Comparison of ENCODE assay signal across 16 cellular contexts in the genomic region with DNA sequence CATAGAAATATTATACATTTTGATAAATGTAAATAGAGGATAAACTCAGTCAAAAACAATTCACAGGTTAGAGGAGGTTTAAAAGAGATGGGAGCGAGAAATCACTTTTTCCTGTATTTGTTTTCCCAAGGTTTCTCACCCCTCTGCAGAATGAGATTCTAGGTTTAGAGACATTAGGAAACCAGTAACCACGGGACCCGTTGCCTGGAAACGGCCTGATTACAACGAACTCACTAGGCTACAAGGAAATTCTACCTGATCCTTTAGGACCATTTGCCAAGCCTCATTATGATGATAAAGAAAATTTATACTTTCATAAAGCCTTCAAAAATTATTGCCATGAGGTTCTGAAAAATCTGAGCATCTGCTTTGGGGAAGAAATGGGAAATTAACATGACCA.
DNase-seq lines count a peak whose midpoint lies in the region; ATAC-seq, FAIRE-seq and TF ChIP-seq lines count a peak whose summit lies in the region.
"Had no signal": no experiment of that assay in that cellular context is flagged by ENCODE, and none has a peak within 500 bp of the region (broad histone marks: within the 10 kb centered on the region; RNA-seq: fewer than 3 reads in every experiment).

No MANE protein-coding gene starts in this region.

- no peaks in the 10 kb centered on the region for H3K4me1 Mint-ChIP-seq in activated naive CD4-positive, alpha-beta T cell treated with anti-CD3 and anti-CD28 coated beads, Interleukin-2, amount 10 ng/mL, durations not matched to agents 7 days and 5 days
- H3K4me1 Mint-ChIP-seq: stimulated activated memory B cell treated with anti-CD40 and anti-IgM and Interleukin-4, amounts not matched to agents 10 μg/mL and 1 μg/mL and 100 μg/mL, for 72 hours had no signal

- peaks cover 2% of the 10 kb centered on the region for H3K9me3 Mint-ChIP-seq in activated naive CD4-positive, alpha-beta T cell treated with anti-CD3 and anti-CD28 coated beads, Interleukin-2, amount 10 ng/mL, durations not matched to agents 7 days and 5 days

- no peaks in the 10 kb centered on the region for H3K27me3 Mint-ChIP-seq in activated naive CD4-positive, alpha-beta T cell treated with anti-CD3 and anti-CD28 coated beads, Interleukin-2, amount 10 ng/mL, durations not matched to agents 7 days and 5 days
- H3K27me3 Mint-ChIP-seq: progenitor cell of endocrine pancreas; stimulated activated memory B cell treated with anti-CD40 and anti-IgM and Interleukin-4, amounts not matched to agents 10 μg/mL and 1 μg/mL and 100 μg/mL, for 72 hours had no signal

- H3K36me3 ChIP-seq in gastroesophageal sphincter = no peaks in the 10 kb centered on the region
- H3K36me3 ChIP-seq: left ventricle myocardium inferior, spleen, tibial nerve had no signal

- no peak overlapping the region for H3K27ac Mint-ChIP-seq in activated naive CD4-positive, alpha-beta T cell treated with anti-CD3 and anti-CD28 coated beads, Interleukin-2, amount 10 ng/mL, durations not matched to agents 7 days and 5 days
- H3K27ac Mint-ChIP-seq: stimulated activated memory B cell treated with anti-CD40 and anti-IgM and Interleukin-4, amounts not matched to agents 10 μg/mL and 1 μg/mL and 100 μg/mL, for 72 hours had no signal

- TF ChIP-seq POLR2A in GM18505 (IDR thresholded peaks at IDR 0.05; ENCODE audit: borderline replicate concordance, extremely low read depth, insufficient read depth, insufficient read length) (no peak), gastroesophageal sphincter (IDR thresholded peaks at IDR 0.05) (no peak)

- CTCF ChIA-PET in activated naive CD4-positive, alpha-beta T cell treated with anti-CD3 and anti-CD28 coated beads, Interleukin-2, amount 10 ng/mL, durations not matched to agents 7 days and 5 days (lab: Charles Lee) = no interaction called here

- H3K4me3 ChIP-seq in gastroesophageal sphincter = no peak overlapping the region
- H3K4me3 ChIP-seq: left ventricle myocardium inferior, spleen, tibial nerve had no signal

- no peaks in the 10 kb centered on the region for H3K9me3 ChIP-seq in gastroesophageal sphincter
- H3K9me3 ChIP-seq: left ventricle myocardium inferior, spleen, tibial nerve had no signal

- H3K27me3 ChIP-seq in gastroesophageal sphincter = no peaks in the 10 kb centered on the region
- H3K27me3 ChIP-seq: spleen, tibial nerve had no signal

- ATAC-seq in GM18505 (IDR thresholded peaks at IDR 0.05; ENCODE audit: unreplicated experiment) = no peak
- ATAC-seq in gastroesophageal sphincter = no peak
- ATAC-seq: stimulated activated memory B cell treated with anti-CD40 and anti-IgM and Interleukin-4, amounts not matched to agents 10 μg/mL and 1 μg/mL and 100 μg/mL, for 72 hours had no signal

- TF ChIP-seq CTCF in D721Med (IDR thresholded peaks at IDR 0.05; ENCODE audit: insufficient read depth, missing control alignments) (no peak), gastroesophageal sphincter (IDR thresholded peaks at IDR 0.05) (no peak)

- DNase-seq in D721Med (ENCODE audit: insufficient read length, low spot score) (no peak), NCI-H1092 treated with DMSO at 0.1 percent for 48 hours (lab: John Stamatoyannopoulos, UW) (peak; percentile 14), NCI-H2227 (lab: John Stamatoyannopoulos, UW; ENCODE audit: unreplicated experiment) (peak; percentile 34), SHP77 (lab: John Stamatoyannopoulos, UW) (no peak)
- no peak for DNase-seq in activated naive CD4-positive, alpha-beta T cell treated with anti-CD3 and anti-CD28 coated beads, Interleukin-2, amount 10 ng/mL, durations not matched to agents 7 days and 5 days
- DNase-seq: AML-193, DND-41, IMR-90, left ventricle myocardium inferior, spleen had no signal

- H3K4me1 ChIP-seq in gastroesophageal sphincter = no peaks in the 10 kb centered on the region
- H3K4me1 ChIP-seq: left ventricle myocardium inferior, spleen had no signal

- H3K36me3 Mint-ChIP-seq in activated naive CD4-positive, alpha-beta T cell treated with anti-CD3 and anti-CD28 coated beads, Interleukin-2, amount 10 ng/mL, durations not matched to agents 7 days and 5 days = no peaks in the 10 kb centered on the region
- H3K36me3 Mint-ChIP-seq: stimulated activated memory B cell treated with anti-CD40 and anti-IgM and Interleukin-4, amounts not matched to agents 10 μg/mL and 1 μg/mL and 100 μg/mL, for 72 hours had no signal

- no peak overlapping the region for H3K27ac ChIP-seq in gastroesophageal sphincter
- H3K27ac ChIP-seq: left ventricle myocardium inferior, spleen, tibial nerve had no signal

- H3K4me3 Mint-ChIP-seq in activated naive CD4-positive, alpha-beta T cell treated with anti-CD3 and anti-CD28 coated beads, Interleukin-2, amount 10 ng/mL, durations not matched to agents 7 days and 5 days = no peak overlapping the region
- H3K4me3 Mint-ChIP-seq: stimulated activated memory B cell treated with anti-CD40 and anti-IgM and Interleukin-4, amounts not matched to agents 10 μg/mL and 1 μg/mL and 100 μg/mL, for 72 hours had no signal

- 69% methylated on average over 5 of the region's 5 CpGs for WGBS in gastroesophageal sphincter (ENCODE audit: low coverage in 1 of 2), 2 donors

- no peak for TF ChIP-seq EP300 in gastroesophageal sphincter (IDR thresholded peaks at IDR 0.05)

- FAIRE-seq in D721Med (lab: Jason Lieb, UNC) (peak; percentile 89), islet of Langerhans (lab: Jason Lieb, UNC) (peak; percentile 98)

Comparison
In these comparisons a context has a peak if more than half of its experiments do, and no peak if none do; other contexts are left out.
1. DNase-seq: peak in NCI-H1092 treated with DMSO at 0.1 percent for 48 hours (single experiment) and NCI-H2227 (single experiment); none in D721Med (single experiment), activated naive CD4-positive, alpha-beta T cell treated with anti-CD3 and anti-CD28 coated beads, Interleukin-2, amount 10 ng/mL, durations not matched to agents 7 days and 5 days (single experiment) and SHP77 (0 of 2).